5 cellular contexts compared by ENCODE assay signal in the genomic region with DNA sequence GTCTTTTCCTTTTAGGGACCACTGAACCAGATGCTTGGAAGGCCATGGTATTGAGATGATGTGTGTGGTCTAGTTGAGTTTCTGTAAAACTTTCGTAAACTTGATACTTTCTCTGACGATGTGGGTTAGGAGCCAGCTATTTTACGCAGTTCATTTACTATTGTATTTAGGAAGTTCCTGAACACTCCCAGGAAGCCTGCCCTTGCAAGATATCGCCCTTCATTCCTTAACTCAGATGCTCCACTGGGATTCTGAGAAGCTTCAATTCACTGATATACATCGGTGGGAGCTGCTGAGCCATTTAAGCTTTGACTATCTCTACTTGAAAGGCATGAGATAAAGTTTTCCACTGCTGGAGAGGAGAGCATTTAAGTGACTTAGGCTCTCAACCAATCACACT.
"Had no signal": no experiment of that assay in that cellular context is flagged by ENCODE, and none has a peak within 500 bp of the region (broad histone marks: within the 10 kb centered on the region; RNA-seq: fewer than 3 reads in every experiment).

No MANE protein-coding gene starts in this region.

- DNase-seq: GOT3, IMR-90 had no signal

- H3K27ac ChIP-seq: GM23248 had no signal

- H3K36me3 ChIP-seq: HAP-1 had no signal

- H3K9me3 ChIP-seq: HAP-1 had no signal

- H3K4me1 ChIP-seq: HAP-1 had no signal

- H3K9ac ChIP-seq: GM23248 had no signal

- H3K4me3 ChIP-seq: GM23248, HAP-1, K562 had no signal
